In the genomic region with DNA sequence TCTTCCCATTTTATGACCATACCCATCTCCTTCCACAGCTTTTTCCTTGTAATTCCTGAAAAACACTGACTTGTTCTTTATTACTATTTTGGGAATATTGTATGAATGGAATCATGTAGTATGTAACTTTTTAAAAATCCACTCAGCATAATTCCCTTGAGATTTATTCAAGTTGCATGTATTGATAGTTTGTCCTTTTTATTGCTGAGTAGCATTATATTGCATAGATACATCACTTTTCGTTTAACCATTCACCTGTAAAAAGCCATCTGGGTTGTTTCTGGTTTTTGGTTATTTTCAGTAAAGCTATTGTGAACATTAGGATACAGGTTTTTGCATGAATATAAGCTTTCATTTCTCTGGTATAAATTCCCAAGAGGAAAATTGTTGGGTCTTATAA, we compare ENCODE assay signal across 6 cellular contexts.
"Had no signal": no experiment of that assay in that cellular context is flagged by ENCODE, and none has a peak within 500 bp of the region (broad histone marks: within the 10 kb centered on the region; RNA-seq: fewer than 3 reads in every experiment).

No MANE protein-coding gene starts in this region.

- H3K9ac ChIP-seq: KMS-11 had no signal

- DNase-seq: IMR-90, KBM-7, KG1 had no signal

- H3K4me2 ChIP-seq: KMS-11 had no signal

- FAIRE-seq: HTR-8/SVneo had no signal

- H3K27ac ChIP-seq: HL-60, KMS-11 had no signal
